Comparison of ENCODE assay signal across 8 cellular contexts in genomic region chr3:113838631-113839209, GRCh38. TPM values are rescaled to one million over a fixed set of nuclear protein-coding genes. Genes with fewer than 3 reads are reported as not detected.
A peak's percentile ranks its signal among the peaks of the same experiment; 100 is the strongest.
DNase-seq lines count a peak whose midpoint lies in the region; ATAC-seq and TF ChIP-seq lines count a peak whose summit lies in the region.

GRAMD1C (plus strand) TSS chr3:113838788; CDS start chr3:113838910, 122 bp downstream.

- intact Hi-C loops in stomach (cut with DNase I; ENCODE audit: low total_unique reads): no loop called here

- H3K4me3 ChIP-seq in stomach: peak within 1 kb of the TSS; percentile 47 to 67 (median 60)

- no peaks in the 10 kb centered on the region for H3K9me3 ChIP-seq in ES-I3 (ENCODE audit: control insufficient read depth, insufficient read depth, low read length)
- H3K9me3 ChIP-seq in stomach: no peaks in the 10 kb centered on the region

- TF ChIP-seq EP300 in stomach (IDR thresholded peaks at IDR 0.05): no peak

- H3K27ac Mint-ChIP-seq in neural crest cell (ENCODE audit: unreplicated experiment): no peak within 1 kb of the TSS

- 0 to 1% (median 1%) methylated on average over 31 to 48 of the region's 48 CpGs for WGBS in stomach, 5 donors

- H3K4me1 ChIP-seq in ES-I3 (ENCODE audit: insufficient read depth, low read length): no peaks in the 10 kb centered on the region
- H3K4me1 ChIP-seq in foreskin keratinocyte: no peaks in the 10 kb centered on the region
- peaks cover 0 to 13% (median 3%) of the 10 kb centered on the region in 4 donors for H3K4me1 ChIP-seq in stomach

- TF ChIP-seq CTCF in foreskin keratinocyte (conservative IDR thresholded peaks at IDR 0.05): peak; percentile 93
- peak; percentile 92 for TF ChIP-seq CTCF in neural crest cell (conservative IDR thresholded peaks at IDR 0.05)
- TF ChIP-seq CTCF in stomach (IDR thresholded peaks at IDR 0.05): peak in 5 of 7 experiments; percentile 70 to 82 (median 77)

- H3K4me1 Mint-ChIP-seq in neural crest cell: peaks cover 10% of the 10 kb centered on the region

- no peaks in the 10 kb centered on the region for H3K36me3 ChIP-seq in ES-I3 (ENCODE audit: insufficient read depth, low read length)
- H3K36me3 ChIP-seq in stomach: no peaks in the 10 kb centered on the region

- peak; percentile 92 for DNase-seq in HCEC 1CT
- peak; percentile 88 for DNase-seq in M059J (ENCODE audit: low read depth)
- peak; percentile 95 for DNase-seq in activated effector memory CD4-positive, alpha-beta T cell treated with anti-CD3 and anti-CD28 coated beads, Interleukin-2, amount 50 U/mL, for 16 hours
- DNase-seq in foreskin keratinocyte: peak; percentile 41 to 63
- peak; percentile 72 for DNase-seq in neural crest cell (ENCODE audit: low read depth, low spot score)
- peak; percentile 91 for DNase-seq in stomach

- H3K9ac ChIP-seq in ES-I3 (ENCODE audit: low read depth, low read length): peak within 1 kb of the TSS; percentile 86

- H3K27me3 ChIP-seq in foreskin keratinocyte (no peaks in the 10 kb centered on the region), stomach (no peaks in the 10 kb centered on the region)

- H3K9me3 Mint-ChIP-seq in neural crest cell: no peaks in the 10 kb centered on the region

- ATAC-seq in foreskin keratinocyte: peak; percentile 94

- H3K27me3 Mint-ChIP-seq in neural crest cell (ENCODE audit: low read depth): peaks cover 3% of the 10 kb centered on the region

- H3K36me3 Mint-ChIP-seq in neural crest cell (ENCODE audit: low read depth): no peaks in the 10 kb centered on the region

- TF ChIP-seq POLR2A in Raji (IDR thresholded peaks at IDR 0.05; ENCODE audit: insufficient read depth, low read depth, low read length) (0 out of 2 replicates have a peak, but pooled peaks have one; percentile 30), stomach (IDR thresholded peaks at IDR 0.05) (no peak)

- peak within 1 kb of the TSS; percentile 50 for H3K27ac ChIP-seq in foreskin keratinocyte
- H3K27ac ChIP-seq in stomach: peak within 1 kb of the TSS; percentile 30 to 76 (median 60)

- H3K4me3 Mint-ChIP-seq in neural crest cell: peak within 1 kb of the TSS; percentile 86

RNA-seq across cellular contexts. Expression of gene GRAMD1C, which starts in this region (rescaled TPM):
- 2.2 and 3.6 TPM in 2 replicates for total RNA-seq in M059J (2014; rRNA removed; shearing (Covaris generic))
- total RNA-seq in foreskin keratinocyte (2.3 and 2.4 TPM in 2 replicates), neural crest cell (1.6 and 2.4 TPM in 2 replicates), stomach (1 to 10 TPM in 4 of 5 donors, under 1 TPM in 1; 0.58 to 9.4 (median 2.7) TPM)
- polyA plus RNA-seq in foreskin keratinocyte (1.1 and 1.4 TPM in 2 replicates), stomach (10 to 100 TPM in 1 of 3 donors, 1 to 10 TPM in 2; 3.9 to 10.1 (median 9.3) TPM)

Comparison
In these comparisons a context has a peak if more than half of its experiments do, and no peak if none do; other contexts are left out.
1. Peak in every context shown above with its lines: DNase-seq, ATAC-seq, H3K4me3 ChIP-seq and H3K27ac ChIP-seq.